Comparison of ENCODE assay signal across 17 cellular contexts in genomic region chr2:160267022-160267421, GRCh38.
DNase-seq lines count a peak whose midpoint lies in the region.
"Had no signal": no experiment of that assay in that cellular context is flagged by ENCODE, and none has a peak within 500 bp of the region (broad histone marks: within the 10 kb centered on the region; RNA-seq: fewer than 3 reads in every experiment).

No MANE protein-coding gene starts in this region.

- H2BK120ac ChIP-seq in mesenchymal stem cell (ENCODE audit: low read depth, low read length): no peak overlapping the region

- no peak overlapping the region for H4K8ac ChIP-seq in mesenchymal stem cell (ENCODE audit: low read length)

- H3K14ac ChIP-seq in mesenchymal stem cell (ENCODE audit: low read length in 2 of 2): no peak overlapping the region

- no peak overlapping the region for H3K27ac Mint-ChIP-seq in activated T-helper 2 cell treated with anti-CD3 and anti-CD28 coated beads, Interferon-gamma antibody, Interleukin-2, Interleukin-4, amounts not matched to agents 10 μg/mL and 5 μg/mL and 100 μg/mL, durations not matched to agents 14 hours and 24 hours and 36 hours
- H3K27ac Mint-ChIP-seq: CD14-positive monocyte had no signal

- H3K23ac ChIP-seq in mesenchymal stem cell (ENCODE audit: low read length in 2 of 2): no peak overlapping the region

- peaks cover 22% of the 10 kb centered on the region for H3K27me3 Mint-ChIP-seq in activated T-helper 2 cell treated with anti-CD3 and anti-CD28 coated beads, Interferon-gamma antibody, Interleukin-2, Interleukin-4, amounts not matched to agents 10 μg/mL and 5 μg/mL and 100 μg/mL, durations not matched to agents 14 hours and 24 hours and 36 hours (ENCODE audit: low read depth)

- H3K27ac ChIP-seq in mesenchymal stem cell (ENCODE audit: low read length, poor library complexity, severe bottlenecking): no peak overlapping the region

- H2AK5ac ChIP-seq in mesenchymal stem cell (ENCODE audit: low read length, severe bottlenecking): peak overlapping the region; percentile 64

- H3K4me2 ChIP-seq in mesenchymal stem cell (ENCODE audit: low read length, poor library complexity, severe bottlenecking): no peak overlapping the region

- H3K27me3 ChIP-seq in mesenchymal stem cell (ENCODE audit: control insufficient read depth in 1 of 2, insufficient read depth in 1 of 2, low read length in 2 of 2) (no peaks in the 10 kb centered on the region), H7 (ENCODE audit: control insufficient read depth, insufficient read depth, low read length) (0 out of 2 replicates have a peak, but pooled peaks cover 2% of the 10 kb centered on the region)

- DNase-seq in activated CD4-positive, alpha-beta T cell treated with anti-CD3 and anti-CD28 coated beads for 48 hours: peak; percentile 30
- DNase-seq in activated CD4-positive, alpha-beta T cell treated with anti-CD3 and anti-CD28 coated beads for 1 hour: no peak
- DNase-seq in stimulated activated CD4-positive, alpha-beta T cell treated with anti-CD3 and anti-CD28 coated beads, Interleukin-1b, Interleukin-23, amount 100 ng/mL, for 48 hours: peak; percentile 42
- no peak for DNase-seq in stimulated activated CD4-positive, alpha-beta T cell treated with anti-CD3 and anti-CD28 coated beads, Interleukin-4, amount 100 ng/mL, for 4 hours
- DNase-seq in mesenchymal stem cell (no peak), SIG-M5 treated with dmso at 0.1 percent for 504 hours (lab: John Stamatoyannopoulos, UW; ENCODE audit: unreplicated experiment) (no peak), H7 (no peak)
- DNase-seq in activated T-helper 2 cell treated with anti-CD3 and anti-CD28 coated beads, Interferon-gamma antibody, Interleukin-2, Interleukin-4, amounts not matched to agents 10 μg/mL and 5 μg/mL and 100 μg/mL, durations not matched to agents 14 hours and 24 hours and 36 hours (ENCODE audit: low spot score): no peak
- DNase-seq: 8988T, DMS79 treated with DMSO at 0.1 percent for 48 hours, HFFc6, KBM-7, NCI-H1105 treated with DMSO at 0.1 percent for 48 hours, NCI-H1694 treated with DMSO at 0.1 percent for 48 hours, NCI-H510A, NCI-H774 had no signal

- H3K4me3 ChIP-seq in mesenchymal stem cell (ENCODE audit: insufficient read depth in 1 of 2, low read depth in 1 of 2, low read length in 2 of 2): no peak overlapping the region
- no peak overlapping the region for H3K4me3 ChIP-seq in H7 (ENCODE audit: insufficient read depth, low read depth, low read length)

- H2BK15ac ChIP-seq in mesenchymal stem cell (ENCODE audit: low read depth, poor library complexity, severe bottlenecking): no peak overlapping the region

- peaks cover 20% of the 10 kb centered on the region for H3K4me1 ChIP-seq in mesenchymal stem cell (ENCODE audit: control insufficient read depth, insufficient read depth, low read depth, low read length)

- no peaks in the 10 kb centered on the region for H3K9me3 ChIP-seq in mesenchymal stem cell (ENCODE audit: control insufficient read depth, low read length)

- 98% methylated on average over 4 of the region's 4 CpGs for WGBS in mesenchymal stem cell

- peaks cover 31% of the 10 kb centered on the region for H3K4me1 Mint-ChIP-seq in activated T-helper 2 cell treated with anti-CD3 and anti-CD28 coated beads, Interferon-gamma antibody, Interleukin-2, Interleukin-4, amounts not matched to agents 10 μg/mL and 5 μg/mL and 100 μg/mL, durations not matched to agents 14 hours and 24 hours and 36 hours (ENCODE audit: low read depth)

- H2BK12ac ChIP-seq in mesenchymal stem cell (ENCODE audit: low read length in 2 of 2): no peak overlapping the region

- intact Hi-C loops in activated T-helper 2 cell treated with anti-CD3 and anti-CD28 coated beads, Interferon-gamma antibody, Interleukin-2, Interleukin-4, amounts not matched to agents 10 μg/mL and 5 μg/mL and 100 μg/mL, durations not matched to agents 14 hours and 24 hours and 36 hours (cut with micrococcal nuclease): loop anchor here (5.0 kb wide), 2 partner anchors 35 to 725 kb away; no protein-coding TSS in a partner anchor

- no peaks in the 10 kb centered on the region for H3K9me3 Mint-ChIP-seq in activated T-helper 2 cell treated with anti-CD3 and anti-CD28 coated beads, Interferon-gamma antibody, Interleukin-2, Interleukin-4, amounts not matched to agents 10 μg/mL and 5 μg/mL and 100 μg/mL, durations not matched to agents 14 hours and 24 hours and 36 hours
- H3K9me3 Mint-ChIP-seq: CD14-positive monocyte, HFFc6 had no signal

- no peak overlapping the region for H2AFZ ChIP-seq in mesenchymal stem cell (ENCODE audit: low read depth, low read length)

- H4K91ac ChIP-seq in mesenchymal stem cell (ENCODE audit: low read length): no peak overlapping the region

- no peak overlapping the region for H2BK5ac ChIP-seq in mesenchymal stem cell (ENCODE audit: low read depth, low read length, poor library complexity, severe bottlenecking)

- H3K4me3 Mint-ChIP-seq in activated T-helper 2 cell treated with anti-CD3 and anti-CD28 coated beads, Interferon-gamma antibody, Interleukin-2, Interleukin-4, amounts not matched to agents 10 μg/mL and 5 μg/mL and 100 μg/mL, durations not matched to agents 14 hours and 24 hours and 36 hours (ENCODE audit: low read depth): no peak overlapping the region
- H3K4me3 Mint-ChIP-seq: CD14-positive monocyte, HFFc6 had no signal

- peaks cover 10% of the 10 kb centered on the region for H3K36me3 Mint-ChIP-seq in activated T-helper 2 cell treated with anti-CD3 and anti-CD28 coated beads, Interferon-gamma antibody, Interleukin-2, Interleukin-4, amounts not matched to agents 10 μg/mL and 5 μg/mL and 100 μg/mL, durations not matched to agents 14 hours and 24 hours and 36 hours (ENCODE audit: low read depth)

- no peak overlapping the region for H3K18ac ChIP-seq in mesenchymal stem cell (ENCODE audit: low read depth in 1 of 2, low read length in 2 of 2)

- no peak overlapping the region for H3K4ac ChIP-seq in mesenchymal stem cell (ENCODE audit: low read depth in 1 of 2, low read length in 2 of 2)

- no peak overlapping the region for H3K9ac ChIP-seq in mesenchymal stem cell (ENCODE audit: low read length)

- peaks cover 1% of the 10 kb centered on the region for H3K79me1 ChIP-seq in mesenchymal stem cell (replicated peaks; ENCODE audit: low read length, poor library complexity, severe bottlenecking)

- H3K36me3 ChIP-seq in mesenchymal stem cell (ENCODE audit: control insufficient read depth in 1 of 2, insufficient read depth in 2 of 2, low read depth in 1 of 2, low read length in 2 of 2) (peaks cover 15 to 16% of the 10 kb centered on the region in 2 experiments), H7 (replicated peaks; ENCODE audit: control insufficient read depth, insufficient read depth, low read length) (no peaks in the 10 kb centered on the region)

Comparison
In these comparisons a context has a peak if more than half of its experiments do, and no peak if none do; other contexts are left out.
1. DNase-seq: peak in activated CD4-positive, alpha-beta T cell treated with anti-CD3 and anti-CD28 coated beads for 48 hours (single experiment) and stimulated activated CD4-positive, alpha-beta T cell treated with anti-CD3 and anti-CD28 coated beads, Interleukin-1b, Interleukin-23, amount 100 ng/mL, for 48 hours (single experiment); none in activated CD4-positive, alpha-beta T cell treated with anti-CD3 and anti-CD28 coated beads for 1 hour (single experiment), stimulated activated CD4-positive, alpha-beta T cell treated with anti-CD3 and anti-CD28 coated beads, Interleukin-4, amount 100 ng/mL, for 4 hours (0 of 2), mesenchymal stem cell (single experiment), SIG-M5 treated with dmso at 0.1 percent for 504 hours (single experiment), activated T-helper 2 cell treated with anti-CD3 and anti-CD28 coated beads, Interferon-gamma antibody, Interleukin-2, Interleukin-4, amounts not matched to agents 10 μg/mL and 5 μg/mL and 100 μg/mL, durations not matched to agents 14 hours and 24 hours and 36 hours (single experiment) and H7 (single experiment).